ENCODE assay signal across 2 cellular contexts in genomic region chr20:47040506-47041125, GRCh38.
TF ChIP-seq lines count a peak whose summit lies in the region.

No MANE protein-coding gene starts in this region.

TF ChIP-seq in HEK293, 187 proteins besides CTCF, POLR2A, EP300 and RAD21 (continued from another document):
- TF ChIP-seq PRDM6 (tag by site-specific recombination; IDR thresholded peaks at IDR 0.05) = no peak
TF ChIP-seq in HEK293: peak in this region for 2.

TF ChIP-seq in K562, 482 proteins besides CTCF, POLR2A, EP300 and RAD21 (continued from another document and continues in another):
- TF ChIP-seq PREB (CRISPR knock-in tag; IDR thresholded peaks at IDR 0.05) (no peak), CCNT2 (IDR thresholded peaks at IDR 0.05; ENCODE audit: borderline replicate concordance, extremely low read depth, insufficient read length, low read depth, low read length) (peak; percentile 37), ZNF780A (CRISPR knock-in tag; IDR thresholded peaks at IDR 0.05) (no peak), TAF7 (tag; IDR thresholded peaks at IDR 0.05) (no peak), ZNF592 (IDR thresholded peaks at IDR 0.05) (no peak), SNRNP70 (optimal IDR thresholded peaks at IDR 0.05; ENCODE audit: low read depth, low read length) (no peak), DPF2 (IDR thresholded peaks at IDR 0.05) (peak; percentile 75), MITF (IDR thresholded peaks at IDR 0.05) (peak; percentile 39; the same call in 1 of the 2 replicates), TAL1 (IDR thresholded peaks at IDR 0.05) (peak; percentile 84), RBM25 (IDR thresholded peaks at IDR 0.05; ENCODE audit: low read depth, low read length, severe bottlenecking) (peak; percentile 62), FOXM1 (IDR thresholded peaks at IDR 0.05; ENCODE audit: low read depth) (0 out of 2 replicates have a peak, but pooled peaks have one; percentile 36), FOXM1 (CRISPR knock-in tag; IDR thresholded peaks at IDR 0.05; ENCODE audit: low read depth) (no peak), HDAC2 (IDR thresholded peaks at IDR 0.05) (peak; percentile 60; the same call in 1 of the 2 replicates), NCOR1 (IDR thresholded peaks at IDR 0.05) (peak; percentile 72), KDM1A (IDR thresholded peaks at IDR 0.05) (peak; percentile 89), SIRT6 (IDR thresholded peaks at IDR 0.05; ENCODE audit: low read depth, low read length) (no peak), TRIM24 (IDR thresholded peaks at IDR 0.05) (peak; percentile 82 to 87), TEAD4 (IDR thresholded peaks at IDR 0.05; ENCODE audit: low read length) (peak; percentile 90), TEAD4 (CRISPR knock-in tag; IDR thresholded peaks at IDR 0.05; ENCODE audit: borderline replicate concordance) (no peak), ZBTB49 (CRISPR knock-in tag; IDR thresholded peaks at IDR 0.05; ENCODE audit: borderline replicate concordance) (no peak), MTA2 (IDR thresholded peaks at IDR 0.05; ENCODE audit: low read depth) (peak; percentile 67), GTF2F1 (IDR thresholded peaks at IDR 0.05; ENCODE audit: low read depth, low read length) (no peak), ZNF184 (CRISPR knock-in tag; IDR thresholded peaks at IDR 0.05) (no peak), RBFOX2 (IDR thresholded peaks at IDR 0.05; ENCODE audit: low read depth, low read length) (no peak), SMARCE1 (IDR thresholded peaks at IDR 0.05) (0 out of 2 replicates have a peak, but pooled peaks have one; percentile 32), ZFP36 (IDR thresholded peaks at IDR 0.05; ENCODE audit: low read depth, low read length, partially characterized antibody) (peak; percentile 63), SREBF1 (IDR thresholded peaks at IDR 0.05; ENCODE audit: borderline replicate concordance, low read depth, low read length) (no peak), ZNF639 (CRISPR knock-in tag; conservative IDR thresholded peaks at IDR 0.05 in 1 of 2, IDR thresholded peaks at IDR 0.05 in 1 of 2) (no peak), ZMIZ1 (IDR thresholded peaks at IDR 0.05; ENCODE audit: low read depth in 2 of 2, low read length in 2 of 2) (peak in 1 of 2 experiments; percentile 27; a peak in 1 of 4 replicates), POLR2AphosphoS5 (IDR thresholded peaks at IDR 0.05; ENCODE audit: control insufficient read depth, insufficient read depth, low read depth, low read length) (peak; percentile 66), SMARCA4 (IDR thresholded peaks at IDR 0.05) (peak; percentile 60; the same call in 1 of the 2 replicates), SP1 (CRISPR knock-in tag; IDR thresholded peaks at IDR 0.05) (no peak), NFIC (IDR thresholded peaks at IDR 0.05) (peak; percentile 76), CEBPB (tag; IDR thresholded peaks at IDR 0.05) (no peak), ZNF395 (CRISPR knock-in tag; IDR thresholded peaks at IDR 0.05) (0 out of 2 replicates have a peak, but pooled peaks have one; percentile 38), TCF3 (CRISPR knock-in tag; IDR thresholded peaks at IDR 0.05) (peak; percentile 90), GABPA (tag; conservative IDR thresholded peaks at IDR 0.05; ENCODE audit: low read depth) (no peak)
